ENCODE assay signal across 21 cellular contexts in genomic region chr20:48674461-48674860, GRCh38.
DNase-seq lines count a peak whose midpoint lies in the region; ATAC-seq and TF ChIP-seq lines count a peak whose summit lies in the region.
"Had no signal": no experiment of that assay in that cellular context is flagged by ENCODE, and none has a peak within 500 bp of the region (broad histone marks: within the 10 kb centered on the region; RNA-seq: fewer than 3 reads in every experiment).

No MANE protein-coding gene starts in this region.

- H2AFZ ChIP-seq in osteoblast (ENCODE audit: low read length) (no peak overlapping the region), smooth muscle cell (ENCODE audit: low read depth) (no peak overlapping the region)
- H2AFZ ChIP-seq: GM23338 had no signal

- no peak for DNase-seq in activated CD4-positive, alpha-beta memory T cell treated with anti-CD3 and anti-CD28 coated beads, Interleukin-2, amount 10 ng/mL, durations not matched to agents 7 days and 5 days
- DNase-seq in activated CD4-positive, alpha-beta memory T cell treated with anti-CD3 and anti-CD28 coated beads for 36 hours, result no peak
- DNase-seq in natural killer cell treated with Interleukin-12 subunit alpha and Interleukin-12 subunit beta and Interleukin-15 and Interleukin-18, amount 100 ng/mL, for 72 hours (ENCODE audit: low spot score), result no peak
- DNase-seq in natural killer cell (no peak), osteoblast (ENCODE audit: insufficient read length, low spot score, missing footprints) (peak; percentile 57), smooth muscle cell (lab: John Stamatoyannopoulos, UW; ENCODE audit: unreplicated experiment) (no peak), NCI-H748 (lab: John Stamatoyannopoulos, UW; ENCODE audit: unreplicated experiment) (no peak)
- DNase-seq in activated CD8-positive, alpha-beta memory T cell treated with anti-CD3 and anti-CD28 coated beads, Interleukin-2, amount 50 U/mL, for 48 hours, result no peak
- DNase-seq: CD4-positive, CD25-positive, alpha-beta regulatory T cell; CD8-positive, alpha-beta T cell; DMS 273 treated with DMSO at 0.1 percent for 48 hours; DMS53; DMS79 treated with DMSO at 0.1 percent for 48 hours; GF-D8; H9 had no signal

- H3K4me1 Mint-ChIP-seq in activated CD4-positive, alpha-beta memory T cell treated with anti-CD3 and anti-CD28 coated beads, Interleukin-2, amount 10 ng/mL, durations not matched to agents 7 days and 5 days, result peaks cover 1% of the 10 kb centered on the region
- H3K4me1 Mint-ChIP-seq in activated CD4-positive, alpha-beta memory T cell treated with anti-CD3 and anti-CD28 coated beads for 36 hours (ENCODE audit: low read depth), result no peaks in the 10 kb centered on the region
- peaks cover 31 to 46% of the 10 kb centered on the region in 2 donors for H3K4me1 Mint-ChIP-seq in natural killer cell treated with Interleukin-12 subunit alpha and Interleukin-12 subunit beta and Interleukin-15 and Interleukin-18, amount 100 ng/mL, for 72 hours (ENCODE audit: low read depth in 2 of 2)
- peaks cover 34 to 51% of the 10 kb centered on the region in 2 donors for H3K4me1 Mint-ChIP-seq in natural killer cell
- H3K4me1 Mint-ChIP-seq: B cell had no signal

- H4K20me1 ChIP-seq in osteoblast (ENCODE audit: insufficient read depth, low read length) (no peaks in the 10 kb centered on the region), smooth muscle cell (ENCODE audit: low read depth) (no peaks in the 10 kb centered on the region)
- H4K20me1 ChIP-seq: BLaER1 had no signal

- intact Hi-C loops in activated CD4-positive, alpha-beta memory T cell treated with anti-CD3 and anti-CD28 coated beads for 36 hours (cut with micrococcal nuclease), result no loop called here
- intact Hi-C loops in natural killer cell (cut with micrococcal nuclease), result no loop called here

- peaks cover 76% of the 10 kb centered on the region for H3K36me3 Mint-ChIP-seq in activated CD4-positive, alpha-beta memory T cell treated with anti-CD3 and anti-CD28 coated beads, Interleukin-2, amount 10 ng/mL, durations not matched to agents 7 days and 5 days (ENCODE audit: low read depth)
- H3K36me3 Mint-ChIP-seq in activated CD4-positive, alpha-beta memory T cell treated with anti-CD3 and anti-CD28 coated beads for 36 hours, result peaks cover 31% of the 10 kb centered on the region
- peaks cover 19% of the 10 kb centered on the region for H3K36me3 Mint-ChIP-seq in natural killer cell treated with Interleukin-12 subunit alpha and Interleukin-12 subunit beta and Interleukin-15 and Interleukin-18, amount 100 ng/mL, for 72 hours
- peaks cover 40% of the 10 kb centered on the region for H3K36me3 Mint-ChIP-seq in natural killer cell

- H3K4me1 ChIP-seq in osteoblast (ENCODE audit: insufficient read depth, low read length) (no peaks in the 10 kb centered on the region), smooth muscle cell (ENCODE audit: low read depth) (no peaks in the 10 kb centered on the region)

- peaks cover 3% of the 10 kb centered on the region for H3K36me3 ChIP-seq in osteoblast (ENCODE audit: insufficient read depth, low read length)
- H3K36me3 ChIP-seq in smooth muscle cell (ENCODE audit: low read depth), result no peaks in the 10 kb centered on the region
- H3K36me3 ChIP-seq: BLaER1 had no signal

- peak overlapping the region; percentile 31 for H3K27ac Mint-ChIP-seq in activated CD4-positive, alpha-beta memory T cell treated with anti-CD3 and anti-CD28 coated beads, Interleukin-2, amount 10 ng/mL, durations not matched to agents 7 days and 5 days
- H3K27ac Mint-ChIP-seq in activated CD4-positive, alpha-beta memory T cell treated with anti-CD3 and anti-CD28 coated beads for 36 hours, result no peak overlapping the region
- H3K27ac Mint-ChIP-seq in natural killer cell treated with Interleukin-12 subunit alpha and Interleukin-12 subunit beta and Interleukin-15 and Interleukin-18, amount 100 ng/mL, for 72 hours, result peak overlapping the region; percentile 90 to 93
- H3K27ac Mint-ChIP-seq in natural killer cell, result peak overlapping the region in 1 of 2 donors; percentile 82
- H3K27ac Mint-ChIP-seq: B cell, GM23338, H9 had no signal

- no peaks in the 10 kb centered on the region for H3K27me3 ChIP-seq in osteoblast (ENCODE audit: insufficient read depth, low read length)
- H3K27me3 ChIP-seq in smooth muscle cell (ENCODE audit: low read depth), result no peaks in the 10 kb centered on the region
- H3K27me3 ChIP-seq: BLaER1 had no signal

- H3K27me3 Mint-ChIP-seq in activated CD4-positive, alpha-beta memory T cell treated with anti-CD3 and anti-CD28 coated beads, Interleukin-2, amount 10 ng/mL, durations not matched to agents 7 days and 5 days, result no peaks in the 10 kb centered on the region
- no peaks in the 10 kb centered on the region for H3K27me3 Mint-ChIP-seq in activated CD4-positive, alpha-beta memory T cell treated with anti-CD3 and anti-CD28 coated beads for 36 hours
- H3K27me3 Mint-ChIP-seq in natural killer cell treated with Interleukin-12 subunit alpha and Interleukin-12 subunit beta and Interleukin-15 and Interleukin-18, amount 100 ng/mL, for 72 hours, result no peaks in the 10 kb centered on the region
- no peaks in the 10 kb centered on the region for H3K27me3 Mint-ChIP-seq in natural killer cell (ENCODE audit: low read depth in 2 of 2)
- H3K27me3 Mint-ChIP-seq: B cell; CD4-positive, CD25-positive, alpha-beta regulatory T cell had no signal

- no peak overlapping the region for H3K9ac ChIP-seq in smooth muscle cell (ENCODE audit: low read depth)
- H3K9ac ChIP-seq: BLaER1 had no signal

- H3K4me2 ChIP-seq in osteoblast (ENCODE audit: insufficient read depth, low read length), result no peak overlapping the region
- H3K4me2 ChIP-seq in smooth muscle cell, result no peak overlapping the region
- H3K4me2 ChIP-seq: BLaER1, GM23338 had no signal

- POLR2A ChIA-PET in activated CD4-positive, alpha-beta memory T cell treated with anti-CD3 and anti-CD28 coated beads, Interleukin-2, amount 10 ng/mL, durations not matched to agents 7 days and 5 days (lab: Charles Lee), result no interaction called here
- POLR2A ChIA-PET in activated CD4-positive, alpha-beta memory T cell treated with anti-CD3 and anti-CD28 coated beads for 36 hours (lab: Charles Lee), result interaction anchor here (0.6 kb wide), 1 partner anchor 250 kb away, joined by 5 read pairs; no protein-coding TSS in a partner anchor

- H3K27ac ChIP-seq in osteoblast (ENCODE audit: low read depth, low read length) (no peak overlapping the region), smooth muscle cell (ENCODE audit: low read depth) (no peak overlapping the region)
- H3K27ac ChIP-seq: 22Rv1, BLaER1, C4-2B had no signal

- CTCF ChIA-PET in activated CD4-positive, alpha-beta memory T cell treated with anti-CD3 and anti-CD28 coated beads, Interleukin-2, amount 10 ng/mL, durations not matched to agents 7 days and 5 days (lab: Charles Lee), result no interaction called here
- CTCF ChIA-PET in activated CD4-positive, alpha-beta memory T cell treated with anti-CD3 and anti-CD28 coated beads for 36 hours (lab: Charles Lee), result interaction anchor here (1.5 kb wide), 1 partner anchor 17 kb away, joined by 4 read pairs; no protein-coding TSS in a partner anchor

- TF ChIP-seq CTCF in natural killer cell (IDR thresholded peaks at IDR 0.05) (no peak), osteoblast (IDR thresholded peaks at IDR 0.05; ENCODE audit: extremely low read depth, low read depth, low read length) (no peak), smooth muscle cell (IDR thresholded peaks at IDR 0.05; ENCODE audit: borderline replicate concordance, insufficient read depth, poor library complexity, severe bottlenecking) (no peak)

- 96% methylated on average over 3 of the region's 3 CpGs for WGBS in smooth muscle cell (ENCODE audit: low lambda C conversion rate)

- no peak overlapping the region for H3K4me3 ChIP-seq in osteoblast (ENCODE audit: insufficient read depth, low read length)
- H3K4me3 ChIP-seq in smooth muscle cell, result no peak overlapping the region
- H3K4me3 ChIP-seq: BLaER1, GM23338 had no signal

- H3K79me2 ChIP-seq in osteoblast (ENCODE audit: insufficient read depth, low read length) (no peaks in the 10 kb centered on the region), smooth muscle cell (ENCODE audit: low read depth) (no peaks in the 10 kb centered on the region)

- no peaks in the 10 kb centered on the region for H3F3A ChIP-seq in smooth muscle cell (ENCODE audit: low read depth)

- H3K9me3 Mint-ChIP-seq in activated CD4-positive, alpha-beta memory T cell treated with anti-CD3 and anti-CD28 coated beads, Interleukin-2, amount 10 ng/mL, durations not matched to agents 7 days and 5 days, result no peaks in the 10 kb centered on the region
- no peaks in the 10 kb centered on the region for H3K9me3 Mint-ChIP-seq in activated CD4-positive, alpha-beta memory T cell treated with anti-CD3 and anti-CD28 coated beads for 36 hours
- H3K9me3 Mint-ChIP-seq in natural killer cell treated with Interleukin-12 subunit alpha and Interleukin-12 subunit beta and Interleukin-15 and Interleukin-18, amount 100 ng/mL, for 72 hours, result no peaks in the 10 kb centered on the region
- no peaks in the 10 kb centered on the region for H3K9me3 Mint-ChIP-seq in natural killer cell
- H3K9me3 Mint-ChIP-seq: CD8-positive, alpha-beta T cell; GM23338; H9 had no signal

- no peak for ATAC-seq in natural killer cell treated with Interleukin-12 subunit alpha and Interleukin-12 subunit beta and Interleukin-15 and Interleukin-18, amount 100 ng/mL, for 72 hours
- no peak for ATAC-seq in natural killer cell
- ATAC-seq: CD8-positive, alpha-beta T cell; GM23338; HCT116 had no signal

- no peaks in the 10 kb centered on the region for H3K9me3 ChIP-seq in osteoblast (ENCODE audit: low read depth, low read length)
- no peaks in the 10 kb centered on the region for H3K9me3 ChIP-seq in smooth muscle cell (replicated peaks; ENCODE audit: low read depth)

- H3K4me3 Mint-ChIP-seq in activated CD4-positive, alpha-beta memory T cell treated with anti-CD3 and anti-CD28 coated beads, Interleukin-2, amount 10 ng/mL, durations not matched to agents 7 days and 5 days, result no peak overlapping the region
- no peak overlapping the region for H3K4me3 Mint-ChIP-seq in activated CD4-positive, alpha-beta memory T cell treated with anti-CD3 and anti-CD28 coated beads for 36 hours
- H3K4me3 Mint-ChIP-seq in natural killer cell treated with Interleukin-12 subunit alpha and Interleukin-12 subunit beta and Interleukin-15 and Interleukin-18, amount 100 ng/mL, for 72 hours, result no peak overlapping the region
- H3K4me3 Mint-ChIP-seq in natural killer cell, result no peak overlapping the region
- H3K4me3 Mint-ChIP-seq: B cell; CD4-positive, CD25-positive, alpha-beta regulatory T cell; CD8-positive, alpha-beta T cell; GM23338; H9 had no signal
